8 cellular contexts compared by ENCODE assay signal in the genomic region with DNA sequence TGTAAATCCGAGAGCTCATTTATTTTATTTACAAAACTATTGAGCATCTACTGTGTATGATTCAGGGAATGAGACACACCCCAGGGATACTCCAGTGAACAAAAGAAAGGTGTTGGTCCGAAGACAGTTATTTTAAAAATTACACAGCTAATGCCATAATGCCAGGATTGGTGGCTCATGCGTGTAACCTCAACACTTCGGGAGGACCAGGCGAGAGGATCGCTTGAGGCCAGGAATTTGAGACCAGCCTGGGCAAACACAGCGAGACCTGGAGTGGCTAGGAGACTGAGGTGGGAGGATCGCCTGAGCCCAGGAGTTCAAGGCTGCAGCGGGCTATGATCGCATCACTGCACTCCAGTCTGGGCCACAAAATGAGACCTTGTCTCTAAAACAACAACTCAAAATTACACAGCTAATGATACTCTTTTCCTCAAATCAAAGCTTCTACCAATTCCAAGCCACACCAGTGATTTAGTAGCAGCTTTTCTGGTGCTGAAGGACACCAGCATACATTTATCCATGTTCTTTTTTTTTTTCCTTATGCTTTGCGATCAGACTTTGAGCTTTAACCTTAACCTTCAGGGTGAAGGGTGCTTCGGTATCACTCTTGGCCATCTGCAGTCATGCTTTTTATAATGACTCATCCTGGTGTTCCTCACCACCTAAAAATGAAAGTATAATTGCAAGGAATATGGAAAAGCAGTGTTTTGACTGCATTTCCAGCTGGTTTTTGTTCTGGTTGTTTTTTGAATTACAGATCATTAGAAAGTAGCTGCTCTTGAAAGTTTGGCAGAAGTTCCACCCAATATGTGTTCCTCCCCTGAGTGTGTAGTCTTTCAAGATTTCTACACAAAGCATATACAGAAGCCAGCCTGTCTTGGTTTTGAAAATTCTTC. TPM values are rescaled to one million over a fixed set of nuclear protein-coding genes. Genes with fewer than 3 reads are reported as not detected.
A peak's percentile ranks its signal among the peaks of the same experiment; 100 is the strongest.
DNase-seq lines count a peak whose midpoint lies in the region; FAIRE-seq and TF ChIP-seq lines count a peak whose summit lies in the region.

No MANE protein-coding gene starts in this region.

- peak overlapping the region; percentile 63 for H2AFZ ChIP-seq in neural progenitor cell (replicated peaks)

- no peak for FAIRE-seq in GM19239 (lab: Jason Lieb, UNC)

- H3K36me3 Mint-ChIP-seq in activated CD4-positive, alpha-beta T cell treated with anti-CD3 and anti-CD28 coated beads, Interleukin-2, amount 10 ng/mL, durations not matched to agents 24 days and 14 days (ENCODE audit: low read depth): peaks cover 2% of the 10 kb centered on the region
- H3K36me3 Mint-ChIP-seq in endothelial cell (ENCODE audit: low read depth, unreplicated experiment) (no peaks in the 10 kb centered on the region), neural progenitor cell (peaks cover 2% of the 10 kb centered on the region)

- intact Hi-C loops in activated CD4-positive, alpha-beta T cell treated with anti-CD3 and anti-CD28 coated beads, Interleukin-2, amount 10 ng/mL, durations not matched to agents 24 days and 14 days (cut with micrococcal nuclease): loop anchor here (1.0 to 10.0 kb wide), 7 partner anchors 27 to 502 kb away; a partner anchor contains a TSS

- peak overlapping the region; percentile 82 for H3K4me2 ChIP-seq in neural progenitor cell

- H3K27me3 ChIP-seq in neural progenitor cell: peaks cover 56% of the 10 kb centered on the region

- no peak overlapping the region for H3K9ac ChIP-seq in neural progenitor cell

- peak; percentile 50 for DNase-seq in activated CD4-positive, alpha-beta T cell treated with anti-CD3 and anti-CD28 coated beads, Interleukin-2, amount 10 ng/mL, durations not matched to agents 24 days and 14 days
- no peak for DNase-seq in activated CD4-positive, alpha-beta T cell treated with anti-CD3 and anti-CD28 coated beads for 4 hours
- DNase-seq in RKO (ENCODE audit: low spot score) (peak; percentile 75), endothelial cell (ENCODE audit: low spot score) (no peak), neural progenitor cell (ENCODE audit: low spot score) (no peak), GM19239 (ENCODE audit: insufficient read length, low spot score) (no peak), ureter (ENCODE audit: low spot score) (no peak), NCI-H1436 treated with DMSO at 0.1 percent for 48 hours (lab: John Stamatoyannopoulos, UW) (no peak)

- peak overlapping the region; percentile 85 for H3K4me3 Mint-ChIP-seq in activated CD4-positive, alpha-beta T cell treated with anti-CD3 and anti-CD28 coated beads, Interleukin-2, amount 10 ng/mL, durations not matched to agents 24 days and 14 days
- peak overlapping the region; percentile 90 for H3K4me3 Mint-ChIP-seq in endothelial cell (ENCODE audit: unreplicated experiment)
- H3K4me3 Mint-ChIP-seq in neural progenitor cell: peak overlapping the region; percentile 90

- no peaks in the 10 kb centered on the region for H4K20me1 ChIP-seq in neural progenitor cell (ENCODE audit: low read depth)

- peak overlapping the region; percentile 91 for H3K4me3 ChIP-seq in neural progenitor cell

- no peaks in the 10 kb centered on the region for H3K9me3 Mint-ChIP-seq in activated CD4-positive, alpha-beta T cell treated with anti-CD3 and anti-CD28 coated beads, Interleukin-2, amount 10 ng/mL, durations not matched to agents 24 days and 14 days
- H3K9me3 Mint-ChIP-seq in endothelial cell (ENCODE audit: unreplicated experiment) (no peaks in the 10 kb centered on the region), neural progenitor cell (no peaks in the 10 kb centered on the region)

- H3F3A ChIP-seq in neural progenitor cell (ENCODE audit: low read depth): no peaks in the 10 kb centered on the region

- TF ChIP-seq CTCF in endothelial cell (IDR thresholded peaks at IDR 0.05; ENCODE audit: unreplicated experiment): no peak
- TF ChIP-seq CTCF in neural progenitor cell (IDR thresholded peaks at IDR 0.05): no peak

- H3K27me3 Mint-ChIP-seq in activated CD4-positive, alpha-beta T cell treated with anti-CD3 and anti-CD28 coated beads, Interleukin-2, amount 10 ng/mL, durations not matched to agents 24 days and 14 days: peaks cover 42% of the 10 kb centered on the region
- H3K27me3 Mint-ChIP-seq in endothelial cell (ENCODE audit: unreplicated experiment) (peaks cover 5% of the 10 kb centered on the region), neural progenitor cell (ENCODE audit: insufficient read depth, low read depth) (peaks cover 16% of the 10 kb centered on the region)

- no peak overlapping the region for H3K27ac ChIP-seq in neural progenitor cell

- peak overlapping the region; percentile 92 for H3K27ac Mint-ChIP-seq in activated CD4-positive, alpha-beta T cell treated with anti-CD3 and anti-CD28 coated beads, Interleukin-2, amount 10 ng/mL, durations not matched to agents 24 days and 14 days
- H3K27ac Mint-ChIP-seq in endothelial cell (ENCODE audit: unreplicated experiment) (no peak overlapping the region), neural progenitor cell (no peak overlapping the region)

- peaks cover 27% of the 10 kb centered on the region for H3K4me1 Mint-ChIP-seq in activated CD4-positive, alpha-beta T cell treated with anti-CD3 and anti-CD28 coated beads, Interleukin-2, amount 10 ng/mL, durations not matched to agents 24 days and 14 days
- H3K4me1 Mint-ChIP-seq in endothelial cell (ENCODE audit: unreplicated experiment) (no peaks in the 10 kb centered on the region), neural progenitor cell (peaks cover 43% of the 10 kb centered on the region)

- no peaks in the 10 kb centered on the region for H3K79me2 ChIP-seq in neural progenitor cell (ENCODE audit: low read depth)

- no peaks in the 10 kb centered on the region for H3K4me1 ChIP-seq in neural progenitor cell

- no peaks in the 10 kb centered on the region for H3K9me3 ChIP-seq in neural progenitor cell (ENCODE audit: low read depth)

- H3K36me3 ChIP-seq in neural progenitor cell: no peaks in the 10 kb centered on the region

RNA-seq across cellular contexts. Expression of a gene that starts 1.1 kb away (rescaled TPM):
- total RNA-seq in activated CD4-positive, alpha-beta T cell treated with anti-CD3 and anti-CD28 coated beads, Interleukin-2, amount 10 ng/mL, durations not matched to agents 24 days and 14 days: 11.5 and 12.3 TPM in 2 replicates
- total RNA-seq in endothelial cell (ENCODE audit: unreplicated experiment): 2.5 TPM
- 1.7 and 11.9 TPM in 2 replicates for total RNA-seq in neural progenitor cell (ENCODE audit: low replicate concordance)
- total RNA-seq in ureter: 7.8 TPM

RNA-seq across cellular contexts. Expression of a gene that starts 26.9 kb away (rescaled TPM):
- 39.8 and 41.3 TPM in 2 replicates for total RNA-seq in activated CD4-positive, alpha-beta T cell treated with anti-CD3 and anti-CD28 coated beads, Interleukin-2, amount 10 ng/mL, durations not matched to agents 24 days and 14 days
- total RNA-seq in endothelial cell (ENCODE audit: unreplicated experiment) (14.3 TPM), neural progenitor cell (ENCODE audit: low replicate concordance) (8.6 and 8.9 TPM in 2 replicates), ureter (15.4 TPM)

Comparison
In these comparisons a context has a peak if more than half of its experiments do, and no peak if none do; other contexts are left out.
1. DNase-seq: peak in activated CD4-positive, alpha-beta T cell treated with anti-CD3 and anti-CD28 coated beads, Interleukin-2, amount 10 ng/mL, durations not matched to agents 24 days and 14 days (single experiment) and RKO (single experiment); none in activated CD4-positive, alpha-beta T cell treated with anti-CD3 and anti-CD28 coated beads for 4 hours (0 of 2), endothelial cell (single experiment), neural progenitor cell (single experiment), GM19239 (single experiment), ureter (single experiment) and NCI-H1436 treated with DMSO at 0.1 percent for 48 hours (single experiment).
2. Peak in every context shown above with its lines, with median percentiles within 50 percentile points of each other: H3K4me3 Mint-ChIP-seq.